8 cellular contexts compared by ENCODE assay signal in the genomic region with DNA sequence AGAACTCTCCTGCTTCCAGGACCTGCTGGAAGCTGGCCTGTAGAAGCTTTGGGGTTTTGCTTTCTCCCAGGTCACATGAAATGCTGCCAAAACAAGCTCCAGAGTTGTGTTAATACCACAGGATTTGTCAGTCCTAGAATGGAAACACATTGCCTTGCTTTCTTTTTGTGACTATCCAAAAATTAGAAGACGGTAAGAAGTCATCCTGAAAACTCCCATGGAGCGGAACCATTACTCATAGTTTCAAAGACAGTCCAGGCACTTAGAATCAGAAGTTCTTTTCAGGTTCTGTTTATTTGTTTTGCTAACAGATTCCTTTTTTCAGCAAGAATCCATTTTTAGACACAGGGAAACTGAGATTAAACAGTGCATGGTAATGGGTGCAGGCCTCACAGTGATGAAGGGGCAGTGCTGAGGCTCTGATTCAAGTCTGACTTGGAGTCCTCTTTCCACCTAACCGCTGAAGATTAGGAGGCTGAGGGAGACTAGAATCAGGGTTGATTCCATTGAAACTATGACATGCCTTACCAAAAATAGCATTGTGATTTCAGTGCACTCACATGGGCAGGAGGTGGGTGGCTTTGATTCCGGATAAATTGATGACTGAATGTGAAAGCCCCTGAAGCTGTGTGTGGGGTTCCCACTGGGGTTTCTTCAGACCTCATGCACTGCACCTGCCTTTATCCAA.
DNase-seq lines count a peak whose midpoint lies in the region; ATAC-seq, FAIRE-seq and TF ChIP-seq lines count a peak whose summit lies in the region.

No MANE protein-coding gene starts in this region.

- intact Hi-C loops in GM12878 (cut with micrococcal nuclease; ENCODE audit: unreplicated experiment) (loop anchor here (1.0 kb wide), 1 partner anchor 30 kb away; no protein-coding TSS in a partner anchor), natural killer cell (cut with micrococcal nuclease) (no loop called here)

- no TSS peak for BruUV-seq in GM12878 (replicated peaks; lab: Mats Ljungman, UMichigan)

- peaks cover 11 to 25% of the 10 kb centered on the region in 2 donors for H3K4me1 Mint-ChIP-seq in natural killer cell

- H3K4me3 Mint-ChIP-seq in natural killer cell: no peak overlapping the region

- RAD21 ChIA-PET in GM12878 (lab: Charles Lee; ENCODE audit: unreplicated experiment): interaction anchor here (1.1 to 2.4 kb wide), 7 partner anchors 8 to 236 kb away, joined by 3 to 14 read pairs (median 6); no protein-coding TSS in a partner anchor

- FAIRE-seq in GM12878 (lab: Jason Lieb, UNC): peak; percentile 57

- CTCF ChIA-PET in GM12878 (lab: Yijun Ruan, JAX): interaction anchor here (0.6 to 2.3 kb wide), 7 partner anchors 8 to 251 kb away, joined by 3 to 8 read pairs (median 3); no protein-coding TSS in a partner anchor

- H4K20me1 ChIP-seq in BLaER1 treated with 17β-estradiol and CSF1 and Interleukin-3, amounts not matched to agents 10 nM and 100 nM: peaks cover 0 to 89% (median 0%) of the 10 kb centered on the region in 11 experiments; a peak in 7 of 22 replicates
- no peaks in the 10 kb centered on the region for H4K20me1 ChIP-seq in GM12878 (ENCODE audit: control insufficient read depth, insufficient read depth)
- no peaks in the 10 kb centered on the region for H4K20me1 ChIP-seq in Karpas-422 (ENCODE audit: insufficient read depth, low read depth, low read length)

- TF ChIP-seq EP300 in GM12878 (IDR thresholded peaks at IDR 0.05; ENCODE audit: borderline replicate concordance in 1 of 2, control insufficient read depth in 1 of 2, low read depth in 2 of 2, low read length in 2 of 2): peak; percentile 88; a peak in 3 of 4 replicates

- in situ Hi-C loops in GM12878 (cut with MboI): no loop called here

- H3K9ac ChIP-seq in BLaER1 treated with 17β-estradiol and CSF1 and Interleukin-3, amounts not matched to agents 10 nM and 100 nM: peak overlapping the region in 5 of 11 experiments; percentile 7 to 35 (median 19); a peak in 1 of 22 replicates
- H3K9ac ChIP-seq in GM12878 (ENCODE audit: control insufficient read depth, insufficient read depth, low read length): no peak overlapping the region
- no peak overlapping the region for H3K9ac ChIP-seq in Karpas-422 (ENCODE audit: low read length)

- POLR2A ChIA-PET in GM12878 (lab: Charles Lee): interaction anchor here (1.3 kb wide), 1 partner anchor 29 kb away, joined by 4 read pairs; no protein-coding TSS in a partner anchor

- H3K27ac ChIP-seq in BLaER1 treated with 17β-estradiol and CSF1 and Interleukin-3, amounts not matched to agents 10 nM and 100 nM: peak overlapping the region in 8 of 11 experiments; percentile 13 to 86 (median 28); a peak in 12 of 22 replicates
- peak overlapping the region; percentile 3; the same call in 1 of the 2 replicates for H3K27ac ChIP-seq in GM12878 (ENCODE audit: control insufficient read depth, insufficient read depth)
- H3K27ac ChIP-seq in Karpas-422 (ENCODE audit: low read length): no peak overlapping the region
- no peak overlapping the region for H3K27ac ChIP-seq in Peyer's patch

- H3K79me2 ChIP-seq in GM12878 (ENCODE audit: control insufficient read depth, insufficient read depth, low read length): no peaks in the 10 kb centered on the region
- H3K79me2 ChIP-seq in Karpas-422 (ENCODE audit: low read length): no peaks in the 10 kb centered on the region

- no peaks in the 10 kb centered on the region for H3K9me3 Mint-ChIP-seq in natural killer cell

- ATAC-seq in GM21576 (IDR thresholded peaks at IDR 0.05; ENCODE audit: unreplicated experiment) (peak; percentile 74), GM12878 (peak; percentile 82), natural killer cell (no peak)

- peaks cover 63 to 100% (median 69%) of the 10 kb centered on the region in 10 experiments for H3K4me1 ChIP-seq in BLaER1 treated with 17β-estradiol and CSF1 and Interleukin-3, amounts not matched to agents 10 nM and 100 nM
- H3K4me1 ChIP-seq in GM12878 (ENCODE audit: control insufficient read depth, insufficient read depth, low read length): peaks cover 19% of the 10 kb centered on the region
- H3K4me1 ChIP-seq in Karpas-422 (ENCODE audit: low read length): no peaks in the 10 kb centered on the region; the same call in 1 of the 2 replicates
- H3K4me1 ChIP-seq in Peyer's patch: peaks cover 0 to 27% (median 0%) of the 10 kb centered on the region in 4 donors

- no peaks in the 10 kb centered on the region for H3K27me3 ChIP-seq in BLaER1 treated with 17β-estradiol and CSF1 and Interleukin-3, amounts not matched to agents 10 nM and 100 nM
- H3K27me3 ChIP-seq in GM12878 (replicated peaks in 1 of 2; ENCODE audit: control insufficient read depth in 2 of 2, insufficient read depth in 2 of 2, low read length in 1 of 2) (no peaks in the 10 kb centered on the region), Karpas-422 (ENCODE audit: low read length) (no peaks in the 10 kb centered on the region), Peyer's patch (no peaks in the 10 kb centered on the region)

- no peaks in the 10 kb centered on the region for H3K9me2 ChIP-seq in Karpas-422 (replicated peaks; ENCODE audit: insufficient read depth, low read length)

- peaks cover 0 to 5% (median 0%) of the 10 kb centered on the region in 11 experiments; a peak in 1 of 22 replicates for H3K9me3 ChIP-seq in BLaER1 treated with 17β-estradiol and CSF1 and Interleukin-3, amounts not matched to agents 10 nM and 100 nM (replicated peaks in 1 of 11)
- H3K9me3 ChIP-seq in GM12878 (replicated peaks; ENCODE audit: control insufficient read depth, insufficient read depth, low read length): no peaks in the 10 kb centered on the region
- no peaks in the 10 kb centered on the region for H3K9me3 ChIP-seq in Karpas-422 (ENCODE audit: low read length)
- H3K9me3 ChIP-seq in Peyer's patch: no peaks in the 10 kb centered on the region

- WGBS in GM12878 (ENCODE audit: insufficient coverage, insufficient replicate concordance, low lambda C conversion rate, missing lambda C conversion rate): 15% methylated on average over 4 of the region's 4 CpGs

- TF ChIP-seq RAD21 in GM12878 (IDR thresholded peaks at IDR 0.05; ENCODE audit: insufficient read depth, low read depth, low read length): no peak

- H3K27me3 Mint-ChIP-seq in natural killer cell (ENCODE audit: low read depth in 2 of 2): peaks cover 13 to 16% of the 10 kb centered on the region in 2 donors

- TF ChIP-seq POLR2A in GM12878 (IDR thresholded peaks at IDR 0.05; ENCODE audit: low read depth, low read length) (no peak), Peyer's patch (IDR thresholded peaks at IDR 0.05) (no peak)

- H3K27ac Mint-ChIP-seq in natural killer cell: no peak overlapping the region

- peaks cover 0 to 92% (median 21%) of the 10 kb centered on the region in 11 experiments; a peak in 12 of 22 replicates for H3K36me3 ChIP-seq in BLaER1 treated with 17β-estradiol and CSF1 and Interleukin-3, amounts not matched to agents 10 nM and 100 nM
- H3K36me3 ChIP-seq in GM12878 (ENCODE audit: control insufficient read depth in 2 of 2, insufficient read depth in 2 of 2, low read length in 1 of 2) (no peaks in the 10 kb centered on the region), Karpas-422 (ENCODE audit: insufficient read depth, low read length) (no peaks in the 10 kb centered on the region), Peyer's patch (peaks cover 0 to 56% (median 0%) of the 10 kb centered on the region in 3 donors)

- DNase-seq in GM12878 (ENCODE audit: low read depth, low spot score) (peak; percentile 40), non-pigmented ciliary epithelial cell (ENCODE audit: low read depth) (peak; percentile 64), natural killer cell (no peak), NCI-H2081 treated with DMSO at 0.1 percent for 48 hours (lab: John Stamatoyannopoulos, UW) (no peak), Karpas-422 (no peak), Peyer's patch (no peak)

- H3K4me2 ChIP-seq in BLaER1 treated with 17β-estradiol and CSF1 and Interleukin-3, amounts not matched to agents 10 nM and 100 nM: peak overlapping the region; percentile 66 to 95 (median 90)
- peak overlapping the region; percentile 45 for H3K4me2 ChIP-seq in GM12878 (ENCODE audit: control insufficient read depth, insufficient read depth)
- H3K4me2 ChIP-seq in Karpas-422 (ENCODE audit: low read depth, low read length, poor library complexity, severe bottlenecking): no peak overlapping the region

- no peak overlapping the region; a peak in 1 of 20 replicates for H3K4me3 ChIP-seq in BLaER1 treated with 17β-estradiol and CSF1 and Interleukin-3, amounts not matched to agents 10 nM and 100 nM
- H3K4me3 ChIP-seq in GM12878 (no peak overlapping the region), Karpas-422 (ENCODE audit: low read length) (no peak overlapping the region), Peyer's patch (no peak overlapping the region)

- TF ChIP-seq CTCF in GM12878 (IDR thresholded peaks at IDR 0.05 in 2 of 3, conservative IDR thresholded peaks at IDR 0.05 in 1 of 3; ENCODE audit: control insufficient read depth in 2 of 3, extremely low read depth in 1 of 3, insufficient read depth in 1 of 3, low read depth in 3 of 3, low read length in 3 of 3) (no peak), natural killer cell (IDR thresholded peaks at IDR 0.05) (no peak), Peyer's patch (IDR thresholded peaks at IDR 0.05) (no peak)

- no peaks in the 10 kb centered on the region for H3K36me3 Mint-ChIP-seq in natural killer cell

- SMC1A ChIA-PET in GM12878 (lab: Charles Lee; ENCODE audit: uncharacterized antibody, unreplicated experiment): interaction anchor here (0.7 to 5.1 kb wide), 10 partner anchors 8 to 130 kb away, joined by 3 to 44 read pairs (median 4); a partner anchor contains a TSS

- H2AFZ ChIP-seq in GM12878 (ENCODE audit: control insufficient read depth, low read depth, low read length) (no peak overlapping the region), Karpas-422 (ENCODE audit: low read length) (no peak overlapping the region)

TF ChIP-seq in GM12878, 131 proteins besides CTCF, POLR2A, EP300 and RAD21 (continues in another document):
- no peak for TF ChIP-seq CHD1 (IDR thresholded peaks at IDR 0.05; ENCODE audit: low read depth, low read length)
- TF ChIP-seq NR2C1 (IDR thresholded peaks at IDR 0.05): no peak
- no peak for TF ChIP-seq ZNF207 (IDR thresholded peaks at IDR 0.05; ENCODE audit: borderline replicate concordance)
- TF ChIP-seq CREM (IDR thresholded peaks at IDR 0.05; ENCODE audit: low read depth): peak; percentile 94
- TF ChIP-seq TCF7 (IDR thresholded peaks at IDR 0.05; ENCODE audit: borderline replicate concordance): peak; percentile 69; the same call in 1 of the 2 replicates

Comparison
In these comparisons a context has a peak if more than half of its experiments do, and no peak if none do; other contexts are left out.
1. H3K27ac ChIP-seq: peak in BLaER1 treated with 17β-estradiol and CSF1 and Interleukin-3, amounts not matched to agents 10 nM and 100 nM (8 of 11) and GM12878 (single experiment); none in Karpas-422 (single experiment) and Peyer's patch (0 of 4).
2. ATAC-seq: peak in GM21576 (single experiment) and GM12878 (single experiment); none in natural killer cell (0 of 3).
3. DNase-seq: peak in GM12878 (single experiment) and non-pigmented ciliary epithelial cell (single experiment); none in natural killer cell (single experiment), NCI-H2081 treated with DMSO at 0.1 percent for 48 hours (single experiment), Karpas-422 (single experiment) and Peyer's patch (0 of 3).